9 cellular contexts compared by ENCODE assay signal in genomic region chr10:98404571-98405396, GRCh38. TPM values are rescaled to one million over a fixed set of nuclear protein-coding genes. Genes with fewer than 3 reads are reported as not detected.
DNase-seq lines count a peak whose midpoint lies in the region; ATAC-seq and TF ChIP-seq lines count a peak whose summit lies in the region.
"Had no signal": no experiment of that assay in that cellular context is flagged by ENCODE, and none has a peak within 500 bp of the region (broad histone marks: within the 10 kb centered on the region; RNA-seq: fewer than 3 reads in every experiment).

No MANE protein-coding gene starts in this region.

- H3K36me3 ChIP-seq in CD4-positive, CD25-positive, alpha-beta regulatory T cell (ENCODE audit: control insufficient read depth, insufficient read depth, low read length): no peaks in the 10 kb centered on the region
- peaks cover 0 to 27% of the 10 kb centered on the region in 2 donors for H3K36me3 ChIP-seq in gastroesophageal sphincter

- 35 to 40% methylated on average over 1 to 3 of the region's 8 CpGs for WGBS in gastroesophageal sphincter (ENCODE audit: low coverage in 1 of 2), 2 donors

- H3K4me1 ChIP-seq in CD4-positive, CD25-positive, alpha-beta regulatory T cell (ENCODE audit: control insufficient read depth, insufficient read depth, low read length, poor library complexity, severe bottlenecking): no peaks in the 10 kb centered on the region
- H3K4me1 ChIP-seq in gastroesophageal sphincter: peaks cover 0 to 29% (median 9%) of the 10 kb centered on the region in 3 donors

- TF ChIP-seq EP300 in gastroesophageal sphincter (IDR thresholded peaks at IDR 0.05): no peak

- H3K4me3 ChIP-seq in CD4-positive, CD25-positive, alpha-beta regulatory T cell (ENCODE audit: low read depth, low read length): peak overlapping the region; percentile 26
- no peak overlapping the region for H3K4me3 ChIP-seq in gastroesophageal sphincter

- peaks cover 6 to 14% (median 11%) of the 10 kb centered on the region in 4 donors for H3K4me1 Mint-ChIP-seq in CD4-positive, CD25-positive, alpha-beta regulatory T cell

- peak overlapping the region in 1 of 4 donors; percentile 27 for H3K4me3 Mint-ChIP-seq in CD4-positive, CD25-positive, alpha-beta regulatory T cell
- H3K4me3 Mint-ChIP-seq: T-helper 17 cell had no signal

- H3K9me3 ChIP-seq in CD4-positive, CD25-positive, alpha-beta regulatory T cell (ENCODE audit: control insufficient read depth in 2 of 2, low read length in 2 of 2): no peaks in the 10 kb centered on the region
- no peaks in the 10 kb centered on the region for H3K9me3 ChIP-seq in gastroesophageal sphincter

- H3K9me3 Mint-ChIP-seq in CD4-positive, CD25-positive, alpha-beta regulatory T cell: no peaks in the 10 kb centered on the region

- no peak for TF ChIP-seq CTCF in gastroesophageal sphincter (IDR thresholded peaks at IDR 0.05)

- H3K27ac Mint-ChIP-seq in CD4-positive, CD25-positive, alpha-beta regulatory T cell: peak overlapping the region in 1 of 3 donors; percentile 75
- H3K27ac Mint-ChIP-seq: T-helper 17 cell had no signal

- no peak for ATAC-seq in CD4-positive, CD25-positive, alpha-beta regulatory T cell (ENCODE audit: low read depth in 2 of 2)
- ATAC-seq in GM21360 (IDR thresholded peaks at IDR 0.05; ENCODE audit: unreplicated experiment) (peak; percentile 60), gastroesophageal sphincter (peak; percentile 2), HG02970 (IDR thresholded peaks at IDR 0.05; ENCODE audit: low FRiP score, unreplicated experiment) (no peak), HG03521 (IDR thresholded peaks at IDR 0.05; ENCODE audit: unreplicated experiment) (no peak)
- ATAC-seq: T-helper 17 cell had no signal

- no peak overlapping the region for H3K27ac ChIP-seq in CD4-positive, CD25-positive, alpha-beta regulatory T cell (ENCODE audit: insufficient read depth, low read length, poor library complexity, severe bottlenecking)
- H3K27ac ChIP-seq in gastroesophageal sphincter: peak overlapping the region in 3 of 4 donors; percentile 37 to 68 (median 54)

- no peaks in the 10 kb centered on the region for H3K27me3 ChIP-seq in CD4-positive, CD25-positive, alpha-beta regulatory T cell (ENCODE audit: control insufficient read depth, insufficient read depth, low read length)
- no peaks in the 10 kb centered on the region for H3K27me3 ChIP-seq in gastroesophageal sphincter

- DNase-seq in CD4-positive, CD25-positive, alpha-beta regulatory T cell: peak in 1 of 3 donors; percentile 55
- peak; percentile 53 for DNase-seq in OCI-M1 (lab: John Stamatoyannopoulos, UW)
- no peak for DNase-seq in SIG-M5 (lab: John Stamatoyannopoulos, UW)
- DNase-seq in COLO668 (lab: John Stamatoyannopoulos, UW; ENCODE audit: unreplicated experiment): no peak
- DNase-seq: T-helper 17 cell had no signal

- no peak for TF ChIP-seq POLR2A in gastroesophageal sphincter (IDR thresholded peaks at IDR 0.05)

- H3K36me3 Mint-ChIP-seq in CD4-positive, CD25-positive, alpha-beta regulatory T cell: peaks cover 19% of the 10 kb centered on the region

- no peaks in the 10 kb centered on the region for H3K27me3 Mint-ChIP-seq in CD4-positive, CD25-positive, alpha-beta regulatory T cell
- H3K27me3 Mint-ChIP-seq: T-helper 17 cell had no signal

RNA-seq across cellular contexts. Expression of gene PYROXD2, which starts 10.2 kb away (rescaled TPM):
- 17.8 TPM for total RNA-seq in CD4-positive, CD25-positive, alpha-beta regulatory T cell
- polyA plus RNA-seq in CD4-positive, CD25-positive, alpha-beta regulatory T cell: 1 to 10 TPM in 3 of 4 donors, under 1 TPM in 1; 0.34 to 4.5 (median 1.5) TPM
- total RNA-seq in gastroesophageal sphincter: 10 to 100 TPM in 1 of 4 donors, 1 to 10 TPM in 3; 4.2 to 18.5 (median 7.4) TPM

RNA-seq across cellular contexts. Expression of gene HPS1, which starts 42.0 kb away (rescaled TPM):
- total RNA-seq in CD4-positive, CD25-positive, alpha-beta regulatory T cell: 88.5 TPM
- 10 to 100 TPM; 65.2 to 80.0 (median 75.2) TPM for polyA plus RNA-seq in CD4-positive, CD25-positive, alpha-beta regulatory T cell
- 10 to 100 TPM; 51.4 to 74.4 (median 60.8) TPM for total RNA-seq in gastroesophageal sphincter

Comparison
In these comparisons a context has a peak if more than half of its experiments do, and no peak if none do; other contexts are left out.
1. ATAC-seq: peak in GM21360 (single experiment) and gastroesophageal sphincter (single experiment); none in CD4-positive, CD25-positive, alpha-beta regulatory T cell (0 of 2), HG02970 (single experiment) and HG03521 (single experiment).